Comparison of ENCODE assay signal across 8 cellular contexts in genomic region chr7:114922151-114922651, GRCh38. TPM values are rescaled to one million over a fixed set of nuclear protein-coding genes. Genes with fewer than 3 reads are reported as not detected.
A peak's percentile ranks its signal among the peaks of the same experiment; 100 is the strongest.
DNase-seq lines count a peak whose midpoint lies in the region; ATAC-seq and TF ChIP-seq lines count a peak whose summit lies in the region.

No MANE protein-coding gene starts in this region.

- H3K4me3 ChIP-seq in right lobe of liver, result peak overlapping the region; percentile 63 to 69 (median 69)

- no peaks in the 10 kb centered on the region for H3K27me3 ChIP-seq in right lobe of liver

- H3K27ac ChIP-seq in cingulate gyrus (ENCODE audit: low read depth, low read length), result peak overlapping the region; percentile 11
- peak overlapping the region; percentile 86 to 90 (median 89) for H3K27ac ChIP-seq in right lobe of liver

- under 1% methylated on average over 44 of the region's 48 CpGs for WGBS in right lobe of liver (ENCODE audit: insufficient coverage, low coverage, low lambda C conversion rate, missing lambda C conversion rate)

- in situ Hi-C loops in Caki2 (cut with HindIII; ENCODE audit: low pct_unique_long_range_greater_than_20kb, low sequenced_read_pairs), result no loop called here

- peak; percentile 62 for TF ChIP-seq POLR2A in right lobe of liver (IDR thresholded peaks at IDR 0.05)

- ATAC-seq in GM21360 (IDR thresholded peaks at IDR 0.05; ENCODE audit: unreplicated experiment) (peak; percentile 34), right lobe of liver (peak; percentile 83 to 90 (median 89))
- peak; percentile 63 to 69 for ATAC-seq in activated CD4-positive, CD25-positive, alpha-beta regulatory T cell treated with anti-CD3 and anti-CD28 coated beads, Interleukin-2, amount 50 U/mL, for 24 hours

- H3K9me3 ChIP-seq in right lobe of liver, result no peaks in the 10 kb centered on the region

- peaks cover 0 to 8% (median 0%) of the 10 kb centered on the region in 4 donors for H3K4me1 ChIP-seq in right lobe of liver

- no peaks in the 10 kb centered on the region for H3K36me3 ChIP-seq in right lobe of liver

- intact Hi-C loops in right lobe of liver (cut with DNase I), result no loop called here

- TF ChIP-seq CTCF in right lobe of liver (IDR thresholded peaks at IDR 0.05), result no peak

- peak; percentile 54 for DNase-seq in Caki2 (ENCODE audit: low read depth)
- DNase-seq in HT1080 (ENCODE audit: low read depth), result peak; percentile 38
- peak in 2 of 3 donors; percentile 75 to 83 for DNase-seq in right lobe of liver
- peak; percentile 30 for DNase-seq in stimulated activated CD8-positive, alpha-beta memory T cell treated with anti-CD3 and anti-CD28 coated beads, Interleukin-12 subunit alpha, Interleukin-12 subunit beta, amount 100 ng/mL, for 1 hour (ENCODE audit: low read depth)
- no peak for DNase-seq in NCI-H226

RNA-seq across cellular contexts. Expression of gene MDFIC, which starts 0.3 kb away (rescaled TPM):
- total RNA-seq in Caki2 (2014; rRNA removed; shearing (Covaris generic); ENCODE audit: low replicate concordance), result 17.8 and 18.6 TPM in 2 replicates
- total RNA-seq in HT1080 (2014; rRNA removed; shearing (Covaris generic)), result 32.5 and 33.3 TPM in 2 replicates
- polyA plus RNA-seq in HT1080 (2015; cell fraction: cytosol; rRNA removed), result 18.3 and 21.4 TPM in 2 replicates
- polyA plus RNA-seq in HT1080 (2015; cell fraction: nucleus; rRNA removed), result 8.2 and 10.9 TPM in 2 replicates
- total RNA-seq in right lobe of liver, result 10 to 100 TPM in 4 of 6 experiments, 1 to 10 TPM in 2; 7.5 to 20.7 (median 13.4) TPM

Comparison
In these comparisons a context has a peak if more than half of its experiments do, and no peak if none do; other contexts are left out.
1. ATAC-seq: peak in every context shown above with its lines; median percentile 89 in right lobe of liver; 66 in activated CD4-positive, CD25-positive, alpha-beta regulatory T cell treated with anti-CD3 and anti-CD28 coated beads, Interleukin-2, amount 50 U/mL, for 24 hours; 34 in GM21360.